1 cellular context compared by ENCODE assay signal in genomic region chr6:161411265-161411944, GRCh38.
TF ChIP-seq lines count a peak whose summit lies in the region.

No MANE protein-coding gene starts in this region.

TF ChIP-seq in K562, 482 proteins besides CTCF, POLR2A, EP300 and RAD21 (continued from another document):
- TF ChIP-seq ZNF280A (IDR thresholded peaks at IDR 0.05; ENCODE audit: low read depth, partially characterized antibody) (peak; percentile 38), RBM14 (IDR thresholded peaks at IDR 0.05; ENCODE audit: borderline replicate concordance, insufficient read depth, low read depth, low read length) (no peak), FOSL1 (tag; conservative IDR thresholded peaks at IDR 0.05) (peak; percentile 24; the same call in 1 of the 2 replicates), MEIS2 (IDR thresholded peaks at IDR 0.05; ENCODE audit: partially characterized antibody) (no peak), BCL6 (CRISPR knock-in tag; IDR thresholded peaks at IDR 0.05) (no peak), ZNF830 (CRISPR knock-in tag; IDR thresholded peaks at IDR 0.05) (no peak), TRIM28 (IDR thresholded peaks at IDR 0.05) (peak; percentile 60; the same call in 1 of the 2 replicates), POLR2G (IDR thresholded peaks at IDR 0.05; ENCODE audit: low read depth, low read length) (no peak), ZNF583 (CRISPR knock-in tag; IDR thresholded peaks at IDR 0.05) (no peak), TSC22D4 (tag; IDR thresholded peaks at IDR 0.05) (peak; percentile 96; the same call in 1 of the 2 replicates), BCOR (IDR thresholded peaks at IDR 0.05) (peak; percentile 61; the same call in 1 of the 2 replicates), RBM25 (IDR thresholded peaks at IDR 0.05; ENCODE audit: low read depth, low read length, severe bottlenecking) (no peak), MEF2D (tag; conservative IDR thresholded peaks at IDR 0.05; ENCODE audit: low read depth) (no peak), MITF (IDR thresholded peaks at IDR 0.05) (no peak), ZNF282 (CRISPR knock-in tag; IDR thresholded peaks at IDR 0.05) (no peak), YY1 (IDR thresholded peaks at IDR 0.05; ENCODE audit: borderline replicate concordance in 1 of 3, control insufficient read depth in 1 of 3, extremely low read depth in 1 of 3, insufficient read depth in 3 of 3, insufficient read length in 1 of 3, insufficient replicate concordance in 2 of 3, low read depth in 1 of 3, low read length in 2 of 3) (peak in 1 of 3 experiments; percentile 59), ZNF24 (IDR thresholded peaks at IDR 0.05) (peak; percentile 94; the same call in 1 of the 2 replicates), SETDB1 (IDR thresholded peaks at IDR 0.05; ENCODE audit: low read length) (no peak), DACH1 (IDR thresholded peaks at IDR 0.05; ENCODE audit: partially characterized antibody) (peak; percentile 7), ZNF766 (CRISPR knock-in tag; conservative IDR thresholded peaks at IDR 0.05) (peak; percentile 76), ARID3B (CRISPR knock-in tag; IDR thresholded peaks at IDR 0.05; ENCODE audit: borderline replicate concordance) (no peak), TEAD2 (tag; IDR thresholded peaks at IDR 0.05) (no peak), NFIC (IDR thresholded peaks at IDR 0.05) (peak; percentile 17; the same call in 1 of the 2 replicates), ZNF512 (tag; IDR thresholded peaks at IDR 0.05) (0 out of 2 replicates have a peak, but pooled peaks have one; percentile 35), NFRKB (IDR thresholded peaks at IDR 0.05; ENCODE audit: low read depth) (peak; percentile 45; the same call in 1 of the 2 replicates), ZFP36 (IDR thresholded peaks at IDR 0.05; ENCODE audit: low read depth, low read length, partially characterized antibody) (peak; percentile 82)
